1 cellular context compared by ENCODE assay signal in genomic region chr12:62291888-62292760, GRCh38.
TF ChIP-seq lines count a peak whose summit lies in the region.

No MANE protein-coding gene starts in this region.

TF ChIP-seq in HepG2, 621 proteins besides CTCF, POLR2A, EP300 and RAD21:
- TF ChIP-seq FOSL2 (CRISPR knock-in tag; IDR thresholded peaks at IDR 0.05) (peak; percentile 46), ZBTB33 (CRISPR knock-in tag; IDR thresholded peaks at IDR 0.05) (peak; percentile 52; the same call in 1 of the 2 replicates), KDM5A (IDR thresholded peaks at IDR 0.05; ENCODE audit: borderline replicate concordance, low read length) (no peak)
